In genomic region chr1:63592536-63593302, GRCh38 we compare ENCODE assay signal across 8 cellular contexts. TPM values are rescaled to one million over a fixed set of nuclear protein-coding genes. Genes with fewer than 3 reads are reported as not detected.
DNase-seq lines count a peak whose midpoint lies in the region; FAIRE-seq and TF ChIP-seq lines count a peak whose summit lies in the region.

No MANE protein-coding gene starts in this region.

- dilution Hi-C loops in endothelial cell of umbilical vein (cut with MboI; ENCODE audit: extremely low pct_ligation_motif_present, low sequenced_read_pairs), result no loop called here

- no peaks in the 10 kb centered on the region for H3K9me3 Mint-ChIP-seq in neural progenitor cell

- H3K27me3 ChIP-seq in PC-9 (ENCODE audit: insufficient read depth, low read depth) (no peaks in the 10 kb centered on the region), endothelial cell of umbilical vein (ENCODE audit: control insufficient read depth in 2 of 2, insufficient read depth in 2 of 2, low read length in 2 of 2) (no peaks in the 10 kb centered on the region), neural progenitor cell (peaks cover 57% of the 10 kb centered on the region)

- TSS peak; percentile 34 for BruUV-seq in PC-9 (replicated peaks; lab: Mats Ljungman, UMichigan)
- no TSS peak for BruUV-seq in endothelial cell of umbilical vein (replicated peaks; lab: Mats Ljungman, UMichigan)

- H3K27me3 Mint-ChIP-seq in neural progenitor cell (ENCODE audit: insufficient read depth, low read depth), result peaks cover 6% of the 10 kb centered on the region

- POLR2A ChIA-PET in PC-9 (lab: Charles Lee; ENCODE audit: unreplicated experiment) (interaction anchor here (0.5 kb wide), 1 partner anchor 575 kb away, joined by 3 read pairs; no protein-coding TSS in a partner anchor), endothelial cell of umbilical vein (lab: Charles Lee) (no interaction called here)

- peak overlapping the region; percentile 94 for H3K4me3 Mint-ChIP-seq in neural progenitor cell

- DNase-seq in NCI-H510A treated with DMSO at 0.1 percent for 48 hours (lab: John Stamatoyannopoulos, UW) (peak; percentile 78), NCI-H510A (lab: John Stamatoyannopoulos, UW) (no peak), PC-9 (peak in 1 of 2 experiments; percentile 80), endothelial cell of umbilical vein (ENCODE audit: low read depth, low spot score) (no peak), neural progenitor cell (ENCODE audit: low spot score) (no peak), GM10266 (ENCODE audit: extremely low spot score) (no peak), GM12892 (ENCODE audit: insufficient read length) (no peak), NCI-H82 (lab: John Stamatoyannopoulos, UW) (no peak)

- TF ChIP-seq POLR2A in endothelial cell of umbilical vein (IDR thresholded peaks at IDR 0.05; ENCODE audit: low read depth, low read length) (no peak), GM12892 (IDR thresholded peaks at IDR 0.05; ENCODE audit: low read depth, low read length) (no peak)

- H4K20me1 ChIP-seq in PC-9 (ENCODE audit: insufficient read depth) (no peaks in the 10 kb centered on the region), endothelial cell of umbilical vein (replicated peaks; ENCODE audit: control insufficient read depth, extremely low read depth, insufficient read depth, low read length) (no peaks in the 10 kb centered on the region), neural progenitor cell (ENCODE audit: low read depth) (no peaks in the 10 kb centered on the region)

- H3K9me2 ChIP-seq in PC-9 (ENCODE audit: insufficient read depth), result peaks cover 3% of the 10 kb centered on the region; the same call in 1 of the 2 replicates

- H3K9me3 ChIP-seq in PC-9 (ENCODE audit: insufficient read depth, low read depth) (no peaks in the 10 kb centered on the region), endothelial cell of umbilical vein (replicated peaks; ENCODE audit: control insufficient read depth, insufficient read depth, low read length) (no peaks in the 10 kb centered on the region), neural progenitor cell (ENCODE audit: low read depth) (no peaks in the 10 kb centered on the region)

- H3K4me3 ChIP-seq in PC-9 (peak overlapping the region; percentile 76), endothelial cell of umbilical vein (replicated peaks in 1 of 3; ENCODE audit: insufficient read depth in 1 of 3, low read depth in 1 of 3, low read length in 3 of 3) (peak overlapping the region; percentile 53 to 87 (median 71)), neural progenitor cell (peak overlapping the region; percentile 96)

- intact Hi-C loops in PC-9 (cut with micrococcal nuclease; ENCODE audit: unreplicated experiment) (no loop called here), endothelial cell of umbilical vein (cut with micrococcal nuclease) (no loop called here)

- no peaks in the 10 kb centered on the region for H3K36me3 Mint-ChIP-seq in neural progenitor cell

- H3K79me2 ChIP-seq in PC-9 (ENCODE audit: low read depth) (peaks cover 44% of the 10 kb centered on the region), endothelial cell of umbilical vein (ENCODE audit: control insufficient read depth, insufficient read depth, low read length) (no peaks in the 10 kb centered on the region), neural progenitor cell (ENCODE audit: low read depth) (no peaks in the 10 kb centered on the region)

- CTCF ChIA-PET in PC-9 (lab: Charles Lee), result no interaction called here
- CTCF ChIA-PET in endothelial cell of umbilical vein (lab: Charles Lee), result interaction anchor here (0.6 to 1.4 kb wide), 4 partner anchors 17 to 1428 kb away, joined by 3 to 5 read pairs (median 4); no protein-coding TSS in a partner anchor

- H3K4me1 ChIP-seq in PC-9 (replicated peaks; ENCODE audit: insufficient read depth) (peaks cover 27% of the 10 kb centered on the region), endothelial cell of umbilical vein (ENCODE audit: control insufficient read depth, extremely low read depth, insufficient read depth, low read length) (no peaks in the 10 kb centered on the region), neural progenitor cell (no peaks in the 10 kb centered on the region)

- no peaks in the 10 kb centered on the region for H3K9me1 ChIP-seq in endothelial cell of umbilical vein (replicated peaks; ENCODE audit: control insufficient read depth, extremely low read depth, insufficient read depth, low read length)

- H3K9ac ChIP-seq in endothelial cell of umbilical vein (replicated peaks; ENCODE audit: extremely low read depth, insufficient read depth, low read length) (peak overlapping the region; percentile 77), neural progenitor cell (no peak overlapping the region)

- no peak overlapping the region for H3K27ac Mint-ChIP-seq in neural progenitor cell

- TF ChIP-seq CTCF in PC-9 (conservative IDR thresholded peaks at IDR 0.05) (no peak), endothelial cell of umbilical vein (IDR thresholded peaks at IDR 0.05; ENCODE audit: extremely low read depth in 1 of 2, insufficient read depth in 1 of 2, low read depth in 1 of 2, low read length in 2 of 2) (no peak), neural progenitor cell (IDR thresholded peaks at IDR 0.05) (no peak), GM10266 (IDR thresholded peaks at IDR 0.05; ENCODE audit: control insufficient read depth, insufficient read depth, low read depth, missing control alignments) (no peak)

- H2AFZ ChIP-seq in PC-9, result peak overlapping the region; percentile 81
- H2AFZ ChIP-seq in endothelial cell of umbilical vein (ENCODE audit: low read depth, low read length), result peak overlapping the region; percentile 100
- peak overlapping the region; percentile 98 for H2AFZ ChIP-seq in neural progenitor cell (replicated peaks)

- peak overlapping the region; percentile 89 for H3K4me2 ChIP-seq in PC-9
- H3K4me2 ChIP-seq in endothelial cell of umbilical vein (ENCODE audit: insufficient read depth, low read length), result peak overlapping the region; percentile 81
- H3K4me2 ChIP-seq in neural progenitor cell, result peak overlapping the region; percentile 86

- H3K27ac ChIP-seq in PC-9 (peak overlapping the region; percentile 75), endothelial cell of umbilical vein (ENCODE audit: insufficient read depth, low read depth, low read length) (no peak overlapping the region), neural progenitor cell (no peak overlapping the region)

- H3K36me3 ChIP-seq in PC-9 (ENCODE audit: low read depth) (no peaks in the 10 kb centered on the region; the same call in 1 of the 2 replicates), endothelial cell of umbilical vein (ENCODE audit: control insufficient read depth in 2 of 2, extremely low read depth in 1 of 2, insufficient read depth in 2 of 2, low read length in 2 of 2) (no peaks in the 10 kb centered on the region), neural progenitor cell (no peaks in the 10 kb centered on the region)

- FAIRE-seq in endothelial cell of umbilical vein (lab: Jason Lieb, UNC), result no peak
- no peak for FAIRE-seq in GM12892 (lab: Jason Lieb, UNC)

- peaks cover 14% of the 10 kb centered on the region; the same call in 1 of the 2 replicates for H3F3A ChIP-seq in PC-9 (ENCODE audit: insufficient read depth, low read depth)
- peaks cover 24% of the 10 kb centered on the region for H3F3A ChIP-seq in neural progenitor cell (ENCODE audit: low read depth)

- H3K4me1 Mint-ChIP-seq in neural progenitor cell, result peaks cover 3% of the 10 kb centered on the region

TF ChIP-seq in endothelial cell of umbilical vein, 7 proteins besides CTCF, POLR2A, EP300 and RAD21:
- TF ChIP-seq FOS (IDR thresholded peaks at IDR 0.05; ENCODE audit: borderline replicate concordance, insufficient read depth, low read length) (no peak), MYC (IDR thresholded peaks at IDR 0.05; ENCODE audit: low read depth, low read length) (no peak), JUN (IDR thresholded peaks at IDR 0.05; ENCODE audit: borderline replicate concordance, insufficient read depth, insufficient read length, low read depth) (no peak), POLR2AphosphoS5 (IDR thresholded peaks at IDR 0.05; ENCODE audit: insufficient read depth, low read depth, low read length) (no peak), GATA2 (IDR thresholded peaks at IDR 0.05; ENCODE audit: insufficient read depth, insufficient read length, low read depth, low read length) (no peak), MAX (IDR thresholded peaks at IDR 0.05; ENCODE audit: insufficient read depth, insufficient read length) (no peak), EZH2 (IDR thresholded peaks at IDR 0.05; ENCODE audit: borderline replicate concordance, low read depth, low read length, severe bottlenecking) (no peak)

RNA-seq across cellular contexts. Expression of gene PGM1, which starts 0.5 kb away (rescaled TPM):
- total RNA-seq in PC-9 (2021), result 90.1 and 101 TPM in 2 replicates
- 16.5 and 21.0 TPM in 2 replicates for total RNA-seq in endothelial cell of umbilical vein
- polyA plus RNA-seq in endothelial cell of umbilical vein, result 7.3 and 9.3 TPM in 2 replicates
- 10.0 and 10.4 TPM in 2 replicates for polyA plus RNA-seq in endothelial cell of umbilical vein (2011; cell fraction: cytosol; rRNA removed)
- 4.8 and 6.5 TPM in 2 replicates for polyA plus RNA-seq in endothelial cell of umbilical vein (2011; cell fraction: nucleus; rRNA removed)
- 18.7 and 25.3 TPM in 2 replicates for polyA plus RNA-seq in endothelial cell of umbilical vein (2012)
- 12.3 and 12.8 TPM in 2 replicates for polyA minus RNA-seq in endothelial cell of umbilical vein
- 29.0 TPM for polyA minus RNA-seq in endothelial cell of umbilical vein (2011; cell fraction: cytosol; rRNA and poly(A)+ RNA removed)
- 3.3 and 3.8 TPM in 2 replicates for polyA minus RNA-seq in endothelial cell of umbilical vein (2011; cell fraction: nucleus; rRNA and poly(A)+ RNA removed)
- 22.7 and 29.0 TPM in 2 replicates for total RNA-seq in neural progenitor cell (ENCODE audit: low replicate concordance)
- 47.3 TPM for polyA plus RNA-seq in GM12892 (2012; ENCODE audit: missing spikeins)
